ENCODE assay signal across 13 cellular contexts in the genomic region with DNA sequence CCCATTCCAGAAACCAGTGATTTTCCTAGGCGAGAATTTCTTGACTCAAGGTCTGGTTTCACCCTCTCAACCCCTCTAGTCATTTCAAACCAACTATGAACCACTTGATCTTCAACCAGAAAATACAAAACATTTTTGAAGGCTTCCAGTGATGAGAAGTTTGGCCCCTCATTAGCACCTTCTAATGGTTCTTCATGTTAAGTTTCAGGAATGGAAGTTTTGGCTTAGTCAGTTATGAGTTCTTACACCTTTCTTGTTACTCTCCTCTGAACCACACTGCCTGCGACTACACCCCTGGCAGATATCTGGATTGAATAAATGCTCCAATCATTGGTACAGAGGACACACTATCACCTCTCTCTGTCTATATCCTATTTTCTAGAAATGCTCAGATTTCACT.
"Had no signal": no experiment of that assay in that cellular context is flagged by ENCODE, and none has a peak within 500 bp of the region (broad histone marks: within the 10 kb centered on the region; RNA-seq: fewer than 3 reads in every experiment).

No MANE protein-coding gene starts in this region.

- H3K4me3 Mint-ChIP-seq: natural killer cell, type B pancreatic cell had no signal

- ATAC-seq: body of pancreas, natural killer cell had no signal

- DNase-seq: activated CD4-positive, CD25-positive, alpha-beta regulatory T cell; activated CD8-positive, alpha-beta memory T cell treated with anti-CD3 and anti-CD28 coated beads, Interleukin-2, amount 50 U/mL, for 48 hours; activated gamma-delta T cell treated with Interleukin-2 at 50 U/mL for 16 hours; amygdala; body of pancreas; central memory CD4-positive, alpha-beta T cell; effector CD4-positive, alpha-beta T cell; natural killer cell; stimulated activated CD4-positive, alpha-beta T cell treated with anti-CD3 and anti-CD28 coated beads, Interleukin-12 subunit alpha, Interleukin-12 subunit beta, amount 100 ng/mL, for 4 hours; stimulated activated CD4-positive, alpha-beta T cell treated with anti-CD3 and anti-CD28 coated beads, Interleukin-2, amount 100 ng/mL, for 24 hours; stimulated activated naive CD4-positive, alpha-beta T cell treated with Interleukin-2 at 50 U/mL for 16 hours had no signal

- H3K27me3 Mint-ChIP-seq: type B pancreatic cell had no signal

- H3K9me3 Mint-ChIP-seq: natural killer cell, type B pancreatic cell had no signal

- H3K27ac Mint-ChIP-seq: natural killer cell, type B pancreatic cell had no signal

- H3K36me3 Mint-ChIP-seq: natural killer cell had no signal

- H3K9me3 ChIP-seq: body of pancreas, esophagus muscularis mucosa had no signal
